In genomic region chr5:141529873-141530272, GRCh38 we compare ENCODE assay signal across 12 cellular contexts. TPM values are rescaled to one million over a fixed set of nuclear protein-coding genes. Genes with fewer than 3 reads are reported as not detected.
A peak's percentile ranks its signal among the peaks of the same experiment; 100 is the strongest.
DNase-seq lines count a peak whose midpoint lies in the region; ATAC-seq, FAIRE-seq and TF ChIP-seq lines count a peak whose summit lies in the region.
"Had no signal": no experiment of that assay in that cellular context is flagged by ENCODE, and none has a peak within 500 bp of the region (broad histone marks: within the 10 kb centered on the region; RNA-seq: fewer than 3 reads in every experiment).

No MANE protein-coding gene starts in this region.

- H3K4me3 ChIP-seq in K562 = no peak overlapping the region
- H3K4me3 ChIP-seq in thyroid gland (replicated peaks in 1 of 3) = no peak overlapping the region
- H3K4me3 ChIP-seq in ovary = no peak overlapping the region
- H3K4me3 ChIP-seq: SJCRH30 had no signal

- DNase-seq in K562 (ENCODE audit: extremely low read depth in 1 of 4, low spot score in 3 of 4) (no peak), thyroid gland (peak; percentile 13 to 42), SW 1271 (lab: John Stamatoyannopoulos, UW) (no peak), NCI-H345 treated with DMSO at 0.1 percent for 48 hours (lab: John Stamatoyannopoulos, UW; ENCODE audit: unreplicated experiment) (no peak), ovary (no peak)
- DNase-seq: DMS153, NCI-H226, SJCRH30 had no signal

- H3K36me3 ChIP-seq in K562 (ENCODE audit: control insufficient read depth, insufficient read depth, low read length) (peaks cover 99% of the 10 kb centered on the region), thyroid gland (peaks cover 15% of the 10 kb centered on the region in 2 donors), ovary (no peaks in the 10 kb centered on the region)

- H3K9me3 ChIP-seq in K562 (replicated peaks; ENCODE audit: control insufficient read depth, insufficient read depth, low read depth, low read length) (no peaks in the 10 kb centered on the region), thyroid gland (no peaks in the 10 kb centered on the region), ovary (no peaks in the 10 kb centered on the region)
- H3K9me3 ChIP-seq: SJCRH30 had no signal

- intact Hi-C loops in K562 (cut with micrococcal nuclease) (no loop called here), thyroid gland (cut with DNase I) (no loop called here), ovary (cut with DNase I) (loop anchor here in 3 of 4 donors (5.0 to 10.0 kb wide), 3 partner anchors 32 to 115 kb away; partner anchors contain the start of genes PCDHGA10 (in 1 of the 3), PCDHGB7 (in 1 of the 3) and PCDHGC3 (in 1 of the 3))

- no peaks in the 10 kb centered on the region for H3K9me1 ChIP-seq in K562 (ENCODE audit: control insufficient read depth, insufficient read depth, low read length)

- H3K27me3 ChIP-seq in K562 (ENCODE audit: control insufficient read depth in 2 of 2, insufficient read depth in 2 of 2, low read length in 2 of 2) (no peaks in the 10 kb centered on the region), thyroid gland (no peaks in the 10 kb centered on the region), ovary (no peaks in the 10 kb centered on the region)
- H3K27me3 ChIP-seq: SJCRH30 had no signal

- no peaks in the 10 kb centered on the region for H3K79me2 ChIP-seq in K562 (ENCODE audit: control insufficient read depth, insufficient read depth, low read length)

- in situ Hi-C loops in K562 (cut with MboI) = no loop called here

- TF ChIP-seq EP300 in K562 (IDR thresholded peaks at IDR 0.05; ENCODE audit: low read length) (no peak), ovary (IDR thresholded peaks at IDR 0.05) (no peak)

- H3K4me1 ChIP-seq in K562 (replicated peaks in 1 of 2; ENCODE audit: control insufficient read depth in 2 of 2, insufficient read depth in 2 of 2, low read length in 2 of 2) = peaks cover 0 to 2% of the 10 kb centered on the region in 2 experiments; a peak in 1 of 5 replicates
- peaks cover 0 to 26% of the 10 kb centered on the region in 2 donors for H3K4me1 ChIP-seq in thyroid gland
- H3K4me1 ChIP-seq in ovary (ENCODE audit: insufficient read depth) = peaks cover 2% of the 10 kb centered on the region

- no peak for FAIRE-seq in K562 (lab: Jason Lieb, UNC)

- no peaks in the 10 kb centered on the region; the same call in 1 of the 2 replicates for H4K20me1 ChIP-seq in K562 (replicated peaks; ENCODE audit: control insufficient read depth, insufficient read depth, low read length)

- TF ChIP-seq CTCF in K562 (IDR thresholded peaks at IDR 0.05 in 2 of 3, conservative IDR thresholded peaks at IDR 0.05 in 1 of 3; ENCODE audit: insufficient read depth in 2 of 3, low read depth in 1 of 3, low read length in 3 of 3) = no peak
- no peak for TF ChIP-seq CTCF in thyroid gland (IDR thresholded peaks at IDR 0.05)
- no peak for TF ChIP-seq CTCF in ovary (IDR thresholded peaks at IDR 0.05)

- TSS peak; percentile 18 for BruUV-seq in K562 (replicated peaks; lab: Mats Ljungman, UMichigan)

- ATAC-seq in GM19023 (IDR thresholded peaks at IDR 0.05; ENCODE audit: unreplicated experiment) = peak; percentile 33
- ATAC-seq in HG02852 (IDR thresholded peaks at IDR 0.05; ENCODE audit: unreplicated experiment) = peak; percentile 47
- ATAC-seq in K562 = no peak
- ATAC-seq: activated naive CD4-positive, alpha-beta T cell treated with anti-CD3 and anti-CD28 coated beads, Interleukin-2, amount 50 U/mL, for 72 hours had no signal

- CTCF ChIA-PET in K562 (lab: Yijun Ruan, JAX; ENCODE audit: low intra/inter-chr PET ratio) = no interaction called here

- no peak overlapping the region for H2AFZ ChIP-seq in K562 (ENCODE audit: low read depth, low read length)

- WGBS in K562 (ENCODE audit: insufficient coverage, low coverage, missing lambda C conversion rate) = 94% methylated on average over 7 of the region's 7 CpGs
- WGBS in thyroid gland, 2 donors = 61 to 71% methylated on average over 7 of the region's 7 CpGs
- 77 to 87% (median 81%) methylated on average over 7 of the region's 7 CpGs for WGBS in ovary, 3 donors

- H3K4me2 ChIP-seq in K562 (ENCODE audit: insufficient read depth, low read length) = no peak overlapping the region

- no peak for TF ChIP-seq POLR2A in K562 (conservative IDR thresholded peaks at IDR 0.05)
- TF ChIP-seq POLR2A in thyroid gland (IDR thresholded peaks at IDR 0.05) = no peak
- no peak for TF ChIP-seq POLR2A in ovary (IDR thresholded peaks at IDR 0.05)

- POLR2A ChIA-PET in K562 (lab: Yijun Ruan, JAX) = no interaction called here

- H3K27ac ChIP-seq in K562 (ENCODE audit: extremely low read depth, low read depth, low read length) = no peak overlapping the region
- H3K27ac ChIP-seq in thyroid gland = peak overlapping the region in 2 of 3 donors; percentile 59 to 68
- H3K27ac ChIP-seq in ovary = peak overlapping the region in 1 of 2 donors; percentile 65
- H3K27ac ChIP-seq: SJCRH30 had no signal

- H3K9ac ChIP-seq in K562 (ENCODE audit: insufficient read depth in 1 of 2, low read depth in 2 of 2, low read length in 2 of 2) = no peak overlapping the region

- TF ChIP-seq RAD21 in K562 (CRISPR knock-in tag; conservative IDR thresholded peaks at IDR 0.05 in 1 of 2, IDR thresholded peaks at IDR 0.05 in 1 of 2) = no peak

RNA-seq across cellular contexts. Expression of gene PCDHGC5, which starts 41.0 kb away (rescaled TPM):
- total RNA-seq in K562 (2011; cell fraction: chromatin; rRNA removed; ENCODE audit: low replicate concordance) = 0.14 TPM in 1 of 2 replicates, not detected in the other
- total RNA-seq in K562 (2011; cell fraction: nucleolus; rRNA removed) = 0.17 TPM in 1 of 2 replicates, not detected in the other
- not detected in 2 replicates for total RNA-seq in K562 (2011; cell fraction: nucleoplasm; rRNA removed)
- total RNA-seq in K562 (2014; rRNA removed) (not detected in 2 replicates), K562 (2014; rRNA removed; fragmentation: Illumina TruSeq; extraction: Trizol) (not detected in 2 replicates), K562 (2015; rRNA removed; fragmentation: Illumina TruSeq; extraction: Trizol) (not detected in 2 replicates), K562 (2021) (not detected in 2 replicates), thyroid gland (1 to 10 TPM; 1.8 to 3.4 (median 2.1) TPM), ovary (1 to 10 TPM; 1.4 to 3.5 (median 2.0) TPM)
- polyA plus RNA-seq in K562 (2011; rRNA removed) (not detected in 2 replicates), K562 (2014; fragmentation: Illumina TruSeq; extraction: Trizol) (not detected in 2 replicates), K562 (2014; fragmentation: Nextera tagmentation; extraction: Ambion mirVana) (not detected), K562 (2014; rRNA removed) (not detected in 2 replicates), ovary (under 1 TPM; 0.19 to 0.48 TPM)
- polyA plus RNA-seq in K562 (2011; cell fraction: cytosol; rRNA removed) = not detected in 2 replicates
- not detected in 2 replicates for polyA plus RNA-seq in K562 (2011; cell fraction: nucleus; rRNA removed)
- polyA plus RNA-seq in K562 (2012) = not detected in 2 replicates
- polyA minus RNA-seq in K562 (2011; rRNA and poly(A)+ RNA removed) = not detected in 2 replicates
- not detected in 2 replicates for polyA minus RNA-seq in K562 (2011; cell fraction: cytosol; rRNA and poly(A)+ RNA removed)
- polyA minus RNA-seq in K562 (2011; cell fraction: nucleus; rRNA and poly(A)+ RNA removed) = not detected in 2 replicates
- total RNA-seq: activated CD8-positive, alpha-beta memory T cell treated with anti-CD3 and anti-CD28 coated beads for 36 hours; activated naive CD4-positive, alpha-beta T cell treated with anti-CD3 and anti-CD28 coated beads, Interleukin-2, amount 50 U/mL, for 72 hours had no signal

RNA-seq across cellular contexts. Expression of gene PCDHGC4, which starts 45.0 kb away (rescaled TPM):
- total RNA-seq in K562 (2011; cell fraction: chromatin; rRNA removed; ENCODE audit: low replicate concordance) = not detected in 2 replicates
- not detected in 2 replicates for total RNA-seq in K562 (2011; cell fraction: nucleolus; rRNA removed)
- total RNA-seq in K562 (2011; cell fraction: nucleoplasm; rRNA removed) = not detected in 2 replicates
- total RNA-seq in K562 (2014; rRNA removed) (0.05 TPM in 1 of 2 replicates, not detected in the other), K562 (2014; rRNA removed; fragmentation: Illumina TruSeq; extraction: Trizol) (not detected in 2 replicates), K562 (2015; rRNA removed; fragmentation: Illumina TruSeq; extraction: Trizol) (not detected in 2 replicates), K562 (2021) (not detected in 2 replicates), thyroid gland (10 to 100 TPM in 1 of 4 donors, 1 to 10 TPM in 3; 2.5 to 10.7 (median 4.8) TPM), ovary (1 to 10 TPM; 1.0 to 4.5 (median 2.4) TPM)
- polyA plus RNA-seq in K562 (2011; rRNA removed) (not detected in 2 replicates), K562 (2014; fragmentation: Illumina TruSeq; extraction: Trizol) (not detected in 2 replicates), K562 (2014; fragmentation: Nextera tagmentation; extraction: Ambion mirVana) (not detected), K562 (2014; rRNA removed) (not detected in 2 replicates), ovary (under 1 TPM; 0.22 to 0.32 TPM)
- not detected in 2 replicates for polyA plus RNA-seq in K562 (2011; cell fraction: cytosol; rRNA removed)
- not detected in 2 replicates for polyA plus RNA-seq in K562 (2011; cell fraction: nucleus; rRNA removed)
- polyA plus RNA-seq in K562 (2012) = not detected in 2 replicates
- not detected in 2 replicates for polyA minus RNA-seq in K562 (2011; rRNA and poly(A)+ RNA removed)
- polyA minus RNA-seq in K562 (2011; cell fraction: cytosol; rRNA and poly(A)+ RNA removed) = not detected in 2 replicates
- not detected in 2 replicates for polyA minus RNA-seq in K562 (2011; cell fraction: nucleus; rRNA and poly(A)+ RNA removed)
- total RNA-seq: activated CD8-positive, alpha-beta memory T cell treated with anti-CD3 and anti-CD28 coated beads for 36 hours; activated naive CD4-positive, alpha-beta T cell treated with anti-CD3 and anti-CD28 coated beads, Interleukin-2, amount 50 U/mL, for 72 hours had no signal

RNA-seq across cellular contexts. Expression of gene PCDHGC3, which starts 54.1 kb away (rescaled TPM):
- total RNA-seq in K562 (2011; cell fraction: chromatin; rRNA removed; ENCODE audit: low replicate concordance) = 0.12 TPM in 1 of 2 replicates, not detected in the other
- total RNA-seq in K562 (2011; cell fraction: nucleolus; rRNA removed) = not detected in 2 replicates
- total RNA-seq in K562 (2011; cell fraction: nucleoplasm; rRNA removed) = not detected in 2 replicates
- total RNA-seq in K562 (2014; rRNA removed) (not detected in 2 replicates), K562 (2014; rRNA removed; fragmentation: Illumina TruSeq; extraction: Trizol) (not detected in 2 replicates), K562 (2015; rRNA removed; fragmentation: Illumina TruSeq; extraction: Trizol) (not detected in 2 replicates), K562 (2021) (0.07 and 0.20 TPM in 2 replicates), thyroid gland (10 to 100 TPM; 24.7 to 31.5 (median 27.6) TPM), ovary (10 to 100 TPM; 19.6 to 85.3 (median 67.7) TPM)
- polyA plus RNA-seq in K562 (2011; rRNA removed) (not detected in 2 replicates), K562 (2014; fragmentation: Illumina TruSeq; extraction: Trizol) (not detected in 2 replicates), K562 (2014; fragmentation: Nextera tagmentation; extraction: Ambion mirVana) (not detected), K562 (2014; rRNA removed) (not detected in 2 replicates), ovary (10 to 100 TPM; 63.1 to 92.9 TPM)
- not detected in 2 replicates for polyA plus RNA-seq in K562 (2011; cell fraction: cytosol; rRNA removed)
- polyA plus RNA-seq in K562 (2011; cell fraction: nucleus; rRNA removed) = not detected in 2 replicates
- not detected in 2 replicates for polyA plus RNA-seq in K562 (2012)
- not detected in 2 replicates for polyA minus RNA-seq in K562 (2011; rRNA and poly(A)+ RNA removed)
- polyA minus RNA-seq in K562 (2011; cell fraction: cytosol; rRNA and poly(A)+ RNA removed) = not detected in 2 replicates
- not detected in 2 replicates for polyA minus RNA-seq in K562 (2011; cell fraction: nucleus; rRNA and poly(A)+ RNA removed)

Comparison
In these comparisons a context has a peak if more than half of its experiments do, and no peak if none do; other contexts are left out.
1. DNase-seq: peak in thyroid gland (2 of 2); none in K562 (0 of 4), SW 1271 (0 of 2), NCI-H345 treated with DMSO at 0.1 percent for 48 hours (single experiment) and ovary (0 of 5).
2. RNA of gene PCDHGC3, which starts 54.1 kb away (total RNA-seq): 19.6 to 85.3 TPM in ovary and 24.7 to 31.5 TPM in thyroid gland; 0.07 to 0.20 TPM in K562; every median in the first group is over 10 times any median in the second.
3. intact Hi-C loops: an anchor here in ovary (5.0 to 10.0 kb wide); none called in K562 and thyroid gland.